1 cellular context compared by ENCODE assay signal in the genomic region with DNA sequence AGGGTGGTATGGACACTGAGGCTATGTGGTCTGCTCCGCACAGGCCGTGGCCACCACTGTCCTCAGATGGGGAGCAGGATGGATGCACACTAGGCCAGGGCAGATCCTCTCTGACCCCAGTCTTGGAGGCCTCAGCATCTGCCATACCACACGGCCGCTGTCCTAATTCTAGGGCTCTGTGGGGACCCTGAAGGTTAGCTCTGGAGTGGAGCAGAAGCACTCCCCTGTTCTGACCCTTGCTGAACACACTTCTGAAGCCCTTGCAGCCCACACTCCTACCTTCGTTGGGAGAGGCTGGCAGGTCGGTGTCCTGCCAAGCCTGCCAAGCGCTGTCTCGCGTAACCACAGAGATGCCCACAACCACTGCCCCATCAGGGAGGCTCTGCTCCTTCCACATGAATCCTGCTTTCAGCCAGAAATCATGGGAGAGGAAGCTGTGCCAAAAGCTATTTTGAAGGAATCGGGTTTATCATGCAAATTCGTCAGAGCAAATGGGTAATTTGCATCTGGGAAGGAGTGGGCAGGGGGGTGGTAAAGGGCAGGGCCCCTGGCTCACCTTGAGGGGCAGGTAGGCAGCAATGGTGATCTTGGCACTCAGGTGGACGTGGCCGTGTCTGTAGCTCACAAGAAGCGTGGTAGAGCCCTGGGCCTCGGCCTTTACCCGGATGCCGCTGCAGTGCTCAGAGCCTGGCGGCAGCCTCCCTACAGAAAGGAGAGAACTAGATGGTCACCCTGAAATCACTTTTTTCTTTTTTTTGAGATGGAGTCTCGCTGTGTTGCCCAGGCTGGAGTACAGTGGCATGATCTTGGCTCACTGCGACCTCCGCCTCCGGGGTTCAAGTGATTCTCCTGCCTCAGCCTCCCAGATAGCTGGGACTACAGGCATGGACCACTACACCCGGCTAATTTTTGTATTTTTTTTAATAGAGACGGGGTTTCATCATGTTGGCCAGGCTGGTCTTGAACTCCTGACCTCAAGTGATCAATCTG.
TF ChIP-seq lines count a peak whose summit lies in the region.

No MANE protein-coding gene starts in this region.

TF ChIP-seq in GM23338, 12 proteins besides CTCF, POLR2A, EP300 and RAD21:
- TF ChIP-seq ETS1 (IDR thresholded peaks at IDR 0.05) (no peak), ZNF331 (CRISPR knock-in tag; IDR thresholded peaks at IDR 0.05; ENCODE audit: low read depth) (no peak), EZH2phosphoT487 (IDR thresholded peaks at IDR 0.05; ENCODE audit: unreplicated experiment) (no peak), CREB1 (CRISPR knock-in tag; IDR thresholded peaks at IDR 0.05; ENCODE audit: low read depth) (no peak), POLR2AphosphoS5 (IDR thresholded peaks at IDR 0.05; ENCODE audit: low read depth) (no peak), JUNB (IDR thresholded peaks at IDR 0.05; ENCODE audit: unreplicated experiment) (no peak), NANOG (IDR thresholded peaks at IDR 0.05; ENCODE audit: borderline replicate concordance) (no peak), STAT1 (IDR thresholded peaks at IDR 0.05; ENCODE audit: unreplicated experiment) (no peak), ZNF114 (CRISPR knock-in tag; IDR thresholded peaks at IDR 0.05) (no peak), EZH2 (IDR thresholded peaks at IDR 0.05; ENCODE audit: low read depth, unreplicated experiment) (no peak), REST (IDR thresholded peaks at IDR 0.05; ENCODE audit: unreplicated experiment) (no peak)
- TF ChIP-seq, protein P1, sequence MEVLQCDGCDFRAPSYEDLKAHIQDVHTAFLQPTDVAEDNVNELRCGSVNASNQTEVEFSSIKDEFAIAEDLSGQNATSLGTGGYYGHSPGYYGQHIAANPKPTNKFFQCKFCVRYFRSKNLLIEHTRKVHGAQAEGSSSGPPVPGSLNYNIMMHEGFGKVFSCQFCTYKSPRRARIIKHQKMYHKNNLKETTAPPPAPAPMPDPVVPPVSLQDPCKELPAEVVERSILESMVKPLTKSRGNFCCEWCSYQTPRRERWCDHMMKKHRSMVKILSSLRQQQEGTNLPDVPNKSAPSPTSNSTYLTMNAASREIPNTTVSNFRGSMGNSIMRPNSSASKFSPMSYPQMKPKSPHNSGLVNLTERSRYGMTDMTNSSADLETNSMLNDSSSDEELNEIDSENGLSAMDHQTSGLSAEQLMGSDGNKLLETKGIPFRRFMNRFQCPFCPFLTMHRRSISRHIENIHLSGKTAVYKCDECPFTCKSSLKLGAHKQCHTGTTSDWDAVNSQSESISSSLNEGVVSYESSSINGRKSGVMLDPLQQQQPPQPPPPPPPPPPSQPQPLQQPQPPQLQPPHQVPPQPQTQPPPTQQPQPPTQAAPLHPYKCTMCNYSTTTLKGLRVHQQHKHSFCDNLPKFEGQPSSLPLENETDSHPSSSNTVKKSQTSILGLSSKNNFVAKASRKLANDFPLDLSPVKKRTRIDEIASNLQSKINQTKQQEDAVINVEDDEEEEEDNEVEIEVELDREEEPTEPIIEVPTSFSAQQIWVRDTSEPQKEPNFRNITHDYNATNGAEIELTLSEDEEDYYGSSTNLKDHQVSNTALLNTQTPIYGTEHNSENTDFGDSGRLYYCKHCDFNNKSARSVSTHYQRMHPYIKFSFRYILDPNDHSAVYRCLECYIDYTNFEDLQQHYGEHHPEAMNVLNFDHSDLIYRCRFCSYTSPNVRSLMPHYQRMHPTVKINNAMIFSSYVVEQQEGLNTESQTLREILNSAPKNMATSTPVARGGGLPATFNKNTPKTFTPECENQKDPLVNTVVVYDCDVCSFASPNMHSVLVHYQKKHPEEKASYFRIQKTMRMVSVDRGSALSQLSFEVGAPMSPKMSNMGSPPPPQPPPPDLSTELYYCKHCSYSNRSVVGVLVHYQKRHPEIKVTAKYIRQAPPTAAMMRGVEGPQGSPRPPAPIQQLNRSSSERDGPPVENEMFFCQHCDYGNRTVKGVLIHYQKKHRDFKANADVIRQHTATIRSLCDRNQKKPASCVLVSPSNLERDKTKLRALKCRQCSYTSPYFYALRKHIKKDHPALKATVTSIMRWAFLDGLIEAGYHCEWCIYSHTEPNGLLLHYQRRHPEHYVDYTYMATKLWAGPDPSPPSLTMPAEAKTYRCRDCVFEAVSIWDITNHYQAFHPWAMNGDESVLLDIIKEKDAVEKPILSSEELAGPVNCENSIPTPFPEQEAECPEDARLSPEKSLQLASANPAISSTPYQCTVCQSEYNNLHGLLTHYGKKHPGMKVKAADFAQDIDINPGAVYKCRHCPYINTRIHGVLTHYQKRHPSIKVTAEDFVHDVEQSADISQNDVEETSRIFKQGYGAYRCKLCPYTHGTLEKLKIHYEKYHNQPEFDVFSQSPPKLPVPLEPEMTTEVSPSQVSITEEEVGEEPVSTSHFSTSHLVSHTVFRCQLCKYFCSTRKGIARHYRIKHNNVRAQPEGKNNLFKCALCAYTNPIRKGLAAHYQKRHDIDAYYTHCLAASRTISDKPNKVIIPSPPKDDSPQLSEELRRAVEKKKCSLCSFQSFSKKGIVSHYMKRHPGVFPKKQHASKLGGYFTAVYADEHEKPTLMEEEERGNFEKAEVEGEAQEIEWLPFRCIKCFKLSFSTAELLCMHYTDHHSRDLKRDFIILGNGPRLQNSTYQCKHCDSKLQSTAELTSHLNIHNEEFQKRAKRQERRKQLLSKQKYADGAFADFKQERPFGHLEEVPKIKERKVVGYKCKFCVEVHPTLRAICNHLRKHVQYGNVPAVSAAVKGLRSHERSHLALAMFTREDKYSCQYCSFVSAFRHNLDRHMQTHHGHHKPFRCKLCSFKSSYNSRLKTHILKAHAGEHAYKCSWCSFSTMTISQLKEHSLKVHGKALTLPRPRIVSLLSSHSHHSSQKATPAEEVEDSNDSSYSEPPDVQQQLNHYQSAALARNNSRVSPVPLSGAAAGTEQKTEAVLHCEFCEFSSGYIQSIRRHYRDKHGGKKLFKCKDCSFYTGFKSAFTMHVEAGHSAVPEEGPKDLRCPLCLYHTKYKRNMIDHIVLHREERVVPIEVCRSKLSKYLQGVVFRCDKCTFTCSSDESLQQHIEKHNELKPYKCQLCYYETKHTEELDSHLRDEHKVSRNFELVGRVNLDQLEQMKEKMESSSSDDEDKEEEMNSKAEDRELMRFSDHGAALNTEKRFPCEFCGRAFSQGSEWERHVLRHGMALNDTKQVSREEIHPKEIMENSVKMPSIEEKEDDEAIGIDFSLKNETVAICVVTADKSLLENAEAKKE (CRISPR knock-in tag; IDR thresholded peaks at IDR 0.05), result no peak
